ENCODE assay signal across 1 cellular context in the genomic region with DNA sequence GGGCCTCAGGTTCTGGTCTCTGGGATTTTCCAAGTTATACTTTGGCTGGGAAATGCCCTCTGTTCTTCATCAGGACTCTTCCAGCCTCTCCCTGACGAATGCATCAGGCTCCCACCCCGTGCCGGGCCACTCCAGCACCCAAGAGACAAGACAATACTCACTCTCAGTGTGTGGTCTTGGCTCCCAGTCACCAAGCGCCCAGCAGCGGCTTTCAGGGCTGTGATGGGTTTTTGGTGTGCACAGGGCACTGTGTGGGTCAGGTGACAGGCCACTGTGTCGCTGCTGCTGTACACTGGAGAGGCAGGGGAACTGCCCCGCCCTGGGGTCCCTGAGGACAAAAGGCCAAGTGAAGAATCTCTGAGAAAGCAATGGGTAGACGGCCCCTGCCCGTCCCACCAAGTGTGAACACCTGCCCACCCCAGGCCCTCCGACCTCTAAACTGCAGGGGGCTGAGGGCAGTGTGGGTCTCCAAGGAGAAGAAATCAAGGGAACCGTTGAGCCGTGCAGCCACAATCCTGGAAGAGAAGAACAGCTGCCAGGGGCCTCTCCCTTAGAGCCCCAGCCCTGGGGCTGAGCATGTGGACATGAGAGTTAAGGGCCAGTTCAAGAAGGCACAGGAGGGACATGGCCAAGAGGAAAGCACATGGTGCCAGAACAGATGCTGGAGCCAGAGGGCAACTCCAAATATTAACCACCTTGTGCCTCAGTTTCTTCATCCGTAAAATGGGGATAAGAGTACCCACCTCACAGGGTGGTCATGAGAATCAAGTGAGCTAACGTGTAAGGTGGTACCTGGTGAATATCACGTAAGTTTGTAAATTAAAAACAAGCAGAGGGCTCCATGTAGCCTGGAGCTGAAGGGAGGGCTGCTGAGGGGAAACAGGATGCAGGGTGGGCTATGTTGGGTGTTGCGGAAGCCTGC.
TF ChIP-seq lines count a peak whose summit lies in the region.

No MANE protein-coding gene starts in this region.

TF ChIP-seq in GM23338, 12 proteins besides CTCF, POLR2A, EP300 and RAD21 (continued from another document):
- TF ChIP-seq, protein P1, sequence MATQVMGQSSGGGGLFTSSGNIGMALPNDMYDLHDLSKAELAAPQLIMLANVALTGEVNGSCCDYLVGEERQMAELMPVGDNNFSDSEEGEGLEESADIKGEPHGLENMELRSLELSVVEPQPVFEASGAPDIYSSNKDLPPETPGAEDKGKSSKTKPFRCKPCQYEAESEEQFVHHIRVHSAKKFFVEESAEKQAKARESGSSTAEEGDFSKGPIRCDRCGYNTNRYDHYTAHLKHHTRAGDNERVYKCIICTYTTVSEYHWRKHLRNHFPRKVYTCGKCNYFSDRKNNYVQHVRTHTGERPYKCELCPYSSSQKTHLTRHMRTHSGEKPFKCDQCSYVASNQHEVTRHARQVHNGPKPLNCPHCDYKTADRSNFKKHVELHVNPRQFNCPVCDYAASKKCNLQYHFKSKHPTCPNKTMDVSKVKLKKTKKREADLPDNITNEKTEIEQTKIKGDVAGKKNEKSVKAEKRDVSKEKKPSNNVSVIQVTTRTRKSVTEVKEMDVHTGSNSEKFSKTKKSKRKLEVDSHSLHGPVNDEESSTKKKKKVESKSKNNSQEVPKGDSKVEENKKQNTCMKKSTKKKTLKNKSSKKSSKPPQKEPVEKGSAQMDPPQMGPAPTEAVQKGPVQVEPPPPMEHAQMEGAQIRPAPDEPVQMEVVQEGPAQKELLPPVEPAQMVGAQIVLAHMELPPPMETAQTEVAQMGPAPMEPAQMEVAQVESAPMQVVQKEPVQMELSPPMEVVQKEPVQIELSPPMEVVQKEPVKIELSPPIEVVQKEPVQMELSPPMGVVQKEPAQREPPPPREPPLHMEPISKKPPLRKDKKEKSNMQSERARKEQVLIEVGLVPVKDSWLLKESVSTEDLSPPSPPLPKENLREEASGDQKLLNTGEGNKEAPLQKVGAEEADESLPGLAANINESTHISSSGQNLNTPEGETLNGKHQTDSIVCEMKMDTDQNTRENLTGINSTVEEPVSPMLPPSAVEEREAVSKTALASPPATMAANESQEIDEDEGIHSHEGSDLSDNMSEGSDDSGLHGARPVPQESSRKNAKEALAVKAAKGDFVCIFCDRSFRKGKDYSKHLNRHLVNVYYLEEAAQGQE (IDR thresholded peaks at IDR 0.05; ENCODE audit: unreplicated experiment), result no peak
- TF ChIP-seq, protein P2, sequence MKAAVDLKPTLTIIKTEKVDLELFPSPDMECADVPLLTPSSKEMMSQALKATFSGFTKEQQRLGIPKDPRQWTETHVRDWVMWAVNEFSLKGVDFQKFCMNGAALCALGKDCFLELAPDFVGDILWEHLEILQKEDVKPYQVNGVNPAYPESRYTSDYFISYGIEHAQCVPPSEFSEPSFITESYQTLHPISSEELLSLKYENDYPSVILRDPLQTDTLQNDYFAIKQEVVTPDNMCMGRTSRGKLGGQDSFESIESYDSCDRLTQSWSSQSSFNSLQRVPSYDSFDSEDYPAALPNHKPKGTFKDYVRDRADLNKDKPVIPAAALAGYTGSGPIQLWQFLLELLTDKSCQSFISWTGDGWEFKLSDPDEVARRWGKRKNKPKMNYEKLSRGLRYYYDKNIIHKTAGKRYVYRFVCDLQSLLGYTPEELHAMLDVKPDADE (IDR thresholded peaks at IDR 0.05), result no peak
- TF ChIP-seq STAT1 (IDR thresholded peaks at IDR 0.05; ENCODE audit: unreplicated experiment) (no peak), ZNF331 (CRISPR knock-in tag; IDR thresholded peaks at IDR 0.05; ENCODE audit: low read depth) (no peak), ZNF114 (CRISPR knock-in tag; IDR thresholded peaks at IDR 0.05) (no peak)
- TF ChIP-seq, protein P3, sequence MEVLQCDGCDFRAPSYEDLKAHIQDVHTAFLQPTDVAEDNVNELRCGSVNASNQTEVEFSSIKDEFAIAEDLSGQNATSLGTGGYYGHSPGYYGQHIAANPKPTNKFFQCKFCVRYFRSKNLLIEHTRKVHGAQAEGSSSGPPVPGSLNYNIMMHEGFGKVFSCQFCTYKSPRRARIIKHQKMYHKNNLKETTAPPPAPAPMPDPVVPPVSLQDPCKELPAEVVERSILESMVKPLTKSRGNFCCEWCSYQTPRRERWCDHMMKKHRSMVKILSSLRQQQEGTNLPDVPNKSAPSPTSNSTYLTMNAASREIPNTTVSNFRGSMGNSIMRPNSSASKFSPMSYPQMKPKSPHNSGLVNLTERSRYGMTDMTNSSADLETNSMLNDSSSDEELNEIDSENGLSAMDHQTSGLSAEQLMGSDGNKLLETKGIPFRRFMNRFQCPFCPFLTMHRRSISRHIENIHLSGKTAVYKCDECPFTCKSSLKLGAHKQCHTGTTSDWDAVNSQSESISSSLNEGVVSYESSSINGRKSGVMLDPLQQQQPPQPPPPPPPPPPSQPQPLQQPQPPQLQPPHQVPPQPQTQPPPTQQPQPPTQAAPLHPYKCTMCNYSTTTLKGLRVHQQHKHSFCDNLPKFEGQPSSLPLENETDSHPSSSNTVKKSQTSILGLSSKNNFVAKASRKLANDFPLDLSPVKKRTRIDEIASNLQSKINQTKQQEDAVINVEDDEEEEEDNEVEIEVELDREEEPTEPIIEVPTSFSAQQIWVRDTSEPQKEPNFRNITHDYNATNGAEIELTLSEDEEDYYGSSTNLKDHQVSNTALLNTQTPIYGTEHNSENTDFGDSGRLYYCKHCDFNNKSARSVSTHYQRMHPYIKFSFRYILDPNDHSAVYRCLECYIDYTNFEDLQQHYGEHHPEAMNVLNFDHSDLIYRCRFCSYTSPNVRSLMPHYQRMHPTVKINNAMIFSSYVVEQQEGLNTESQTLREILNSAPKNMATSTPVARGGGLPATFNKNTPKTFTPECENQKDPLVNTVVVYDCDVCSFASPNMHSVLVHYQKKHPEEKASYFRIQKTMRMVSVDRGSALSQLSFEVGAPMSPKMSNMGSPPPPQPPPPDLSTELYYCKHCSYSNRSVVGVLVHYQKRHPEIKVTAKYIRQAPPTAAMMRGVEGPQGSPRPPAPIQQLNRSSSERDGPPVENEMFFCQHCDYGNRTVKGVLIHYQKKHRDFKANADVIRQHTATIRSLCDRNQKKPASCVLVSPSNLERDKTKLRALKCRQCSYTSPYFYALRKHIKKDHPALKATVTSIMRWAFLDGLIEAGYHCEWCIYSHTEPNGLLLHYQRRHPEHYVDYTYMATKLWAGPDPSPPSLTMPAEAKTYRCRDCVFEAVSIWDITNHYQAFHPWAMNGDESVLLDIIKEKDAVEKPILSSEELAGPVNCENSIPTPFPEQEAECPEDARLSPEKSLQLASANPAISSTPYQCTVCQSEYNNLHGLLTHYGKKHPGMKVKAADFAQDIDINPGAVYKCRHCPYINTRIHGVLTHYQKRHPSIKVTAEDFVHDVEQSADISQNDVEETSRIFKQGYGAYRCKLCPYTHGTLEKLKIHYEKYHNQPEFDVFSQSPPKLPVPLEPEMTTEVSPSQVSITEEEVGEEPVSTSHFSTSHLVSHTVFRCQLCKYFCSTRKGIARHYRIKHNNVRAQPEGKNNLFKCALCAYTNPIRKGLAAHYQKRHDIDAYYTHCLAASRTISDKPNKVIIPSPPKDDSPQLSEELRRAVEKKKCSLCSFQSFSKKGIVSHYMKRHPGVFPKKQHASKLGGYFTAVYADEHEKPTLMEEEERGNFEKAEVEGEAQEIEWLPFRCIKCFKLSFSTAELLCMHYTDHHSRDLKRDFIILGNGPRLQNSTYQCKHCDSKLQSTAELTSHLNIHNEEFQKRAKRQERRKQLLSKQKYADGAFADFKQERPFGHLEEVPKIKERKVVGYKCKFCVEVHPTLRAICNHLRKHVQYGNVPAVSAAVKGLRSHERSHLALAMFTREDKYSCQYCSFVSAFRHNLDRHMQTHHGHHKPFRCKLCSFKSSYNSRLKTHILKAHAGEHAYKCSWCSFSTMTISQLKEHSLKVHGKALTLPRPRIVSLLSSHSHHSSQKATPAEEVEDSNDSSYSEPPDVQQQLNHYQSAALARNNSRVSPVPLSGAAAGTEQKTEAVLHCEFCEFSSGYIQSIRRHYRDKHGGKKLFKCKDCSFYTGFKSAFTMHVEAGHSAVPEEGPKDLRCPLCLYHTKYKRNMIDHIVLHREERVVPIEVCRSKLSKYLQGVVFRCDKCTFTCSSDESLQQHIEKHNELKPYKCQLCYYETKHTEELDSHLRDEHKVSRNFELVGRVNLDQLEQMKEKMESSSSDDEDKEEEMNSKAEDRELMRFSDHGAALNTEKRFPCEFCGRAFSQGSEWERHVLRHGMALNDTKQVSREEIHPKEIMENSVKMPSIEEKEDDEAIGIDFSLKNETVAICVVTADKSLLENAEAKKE (CRISPR knock-in tag; IDR thresholded peaks at IDR 0.05), result no peak
